Comparison of ENCODE assay signal across 25 cellular contexts in the genomic region with DNA sequence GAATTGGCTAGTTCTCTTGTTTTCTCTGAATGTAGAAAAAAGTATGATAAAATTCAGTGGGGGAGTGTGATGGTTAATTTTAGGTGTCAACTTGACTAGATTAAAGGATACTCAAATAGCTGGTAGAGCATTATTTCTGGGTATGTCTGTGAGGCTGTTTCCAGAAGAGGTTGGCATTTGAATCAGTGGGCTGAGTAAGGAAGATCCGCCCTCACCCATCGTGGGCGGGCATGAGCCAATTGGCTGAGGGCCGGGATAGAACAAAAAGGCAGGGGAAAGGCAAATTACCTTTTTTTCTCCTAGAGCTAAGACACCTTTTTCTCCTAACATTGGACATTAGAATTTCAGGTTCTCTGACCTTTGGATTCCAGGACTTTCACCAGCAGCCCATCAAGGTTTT.
DNase-seq lines count a peak whose midpoint lies in the region; ATAC-seq and TF ChIP-seq lines count a peak whose summit lies in the region.
"Had no signal": no experiment of that assay in that cellular context is flagged by ENCODE, and none has a peak within 500 bp of the region (broad histone marks: within the 10 kb centered on the region; RNA-seq: fewer than 3 reads in every experiment).

No MANE protein-coding gene starts in this region.

- no peak overlapping the region for H3K4me3 Mint-ChIP-seq in mesothelial cell of epicardium
- no peak overlapping the region for H3K4me3 Mint-ChIP-seq in effector memory CD8-positive, alpha-beta T cell
- H3K4me3 Mint-ChIP-seq in activated T-cell treated with anti-CD3 and anti-CD28 coated beads, Interleukin-2, amount 50 U/mL, for 24 hours = no peak overlapping the region
- H3K4me3 Mint-ChIP-seq: CD14-positive monocyte; CD4-positive, alpha-beta memory T cell; CD4-positive, CD25-positive, alpha-beta regulatory T cell; CD8-positive, alpha-beta memory T cell had no signal

- H3K4me1 ChIP-seq in Karpas-422 (ENCODE audit: low read length) = no peaks in the 10 kb centered on the region
- H3K4me1 ChIP-seq: BE2C, BLaER1 had no signal

- H3K27me3 ChIP-seq in Karpas-422 (ENCODE audit: low read length) = no peaks in the 10 kb centered on the region
- H3K27me3 ChIP-seq: BE2C, BLaER1 had no signal

- H3K27me3 Mint-ChIP-seq in mesothelial cell of epicardium (ENCODE audit: low read depth) = no peaks in the 10 kb centered on the region
- no peaks in the 10 kb centered on the region for H3K27me3 Mint-ChIP-seq in effector memory CD8-positive, alpha-beta T cell
- H3K27me3 Mint-ChIP-seq in activated T-cell treated with anti-CD3 and anti-CD28 coated beads, Interleukin-2, amount 50 U/mL, for 24 hours = no peaks in the 10 kb centered on the region
- H3K27me3 Mint-ChIP-seq: CD4-positive, alpha-beta memory T cell; CD4-positive, CD25-positive, alpha-beta regulatory T cell had no signal

- no peak for DNase-seq in mesothelial cell of epicardium (ENCODE audit: low spot score in 2 of 2, unreplicated experiment in 2 of 2)
- DNase-seq in middle frontal gyrus (ENCODE audit: extremely low spot score, low spot score) = peak; percentile 30
- no peak for DNase-seq in omental fat pad (ENCODE audit: low spot score)
- peak in 7 of 10 donors; percentile 4 to 87 (median 44) for DNase-seq in posterior cingulate gyrus
- no peak for DNase-seq in effector memory CD8-positive, alpha-beta T cell
- DNase-seq in islet precursor cell = no peak
- no peak for DNase-seq in activated T-cell treated with anti-CD3 and anti-CD28 coated beads, Interleukin-2, amount 50 U/mL, for 24 hours
- DNase-seq in Karpas-422 = no peak
- DNase-seq: 8988T; ACHN; BE2C; C1 segment of cervical spinal cord; CD4-positive, alpha-beta memory T cell; CD4-positive, CD25-positive, alpha-beta regulatory T cell; CD8-positive, alpha-beta memory T cell; COR-L47; DMS 273 treated with DMSO at 0.1 percent for 48 hours; DMS53; DMS79; DND-41; EL; GDM1 had no signal

- H3K27ac Mint-ChIP-seq in mesothelial cell of epicardium = peak overlapping the region; percentile 26
- H3K27ac Mint-ChIP-seq in effector memory CD8-positive, alpha-beta T cell = no peak overlapping the region
- no peak overlapping the region for H3K27ac Mint-ChIP-seq in activated T-cell treated with anti-CD3 and anti-CD28 coated beads, Interleukin-2, amount 50 U/mL, for 24 hours
- H3K27ac Mint-ChIP-seq: CD4-positive, CD25-positive, alpha-beta regulatory T cell; CD8-positive, alpha-beta memory T cell had no signal

- H3K9me3 ChIP-seq in Karpas-422 (ENCODE audit: low read length) = no peaks in the 10 kb centered on the region
- H3K9me3 ChIP-seq: BE2C, BLaER1 had no signal

- H3K4me1 Mint-ChIP-seq in mesothelial cell of epicardium = peaks cover 21% of the 10 kb centered on the region
- no peaks in the 10 kb centered on the region for H3K4me1 Mint-ChIP-seq in effector memory CD8-positive, alpha-beta T cell (ENCODE audit: low read depth in 2 of 2)
- no peaks in the 10 kb centered on the region for H3K4me1 Mint-ChIP-seq in activated T-cell treated with anti-CD3 and anti-CD28 coated beads, Interleukin-2, amount 50 U/mL, for 24 hours (ENCODE audit: low read depth)
- H3K4me1 Mint-ChIP-seq: CD14-positive monocyte; CD4-positive, alpha-beta memory T cell; CD4-positive, CD25-positive, alpha-beta regulatory T cell; CD8-positive, alpha-beta memory T cell had no signal

- no peaks in the 10 kb centered on the region for H3K79me2 ChIP-seq in Karpas-422 (ENCODE audit: low read length)

- H3K36me3 Mint-ChIP-seq in mesothelial cell of epicardium = peaks cover 3% of the 10 kb centered on the region
- H3K36me3 Mint-ChIP-seq in effector memory CD8-positive, alpha-beta T cell (ENCODE audit: insufficient read depth) = no peaks in the 10 kb centered on the region
- H3K36me3 Mint-ChIP-seq in activated T-cell treated with anti-CD3 and anti-CD28 coated beads, Interleukin-2, amount 50 U/mL, for 24 hours (ENCODE audit: low read depth) = no peaks in the 10 kb centered on the region
- H3K36me3 Mint-ChIP-seq: CD14-positive monocyte; CD4-positive, alpha-beta memory T cell; CD4-positive, CD25-positive, alpha-beta regulatory T cell; CD8-positive, alpha-beta memory T cell had no signal

- H3K9me2 ChIP-seq in Karpas-422 (replicated peaks; ENCODE audit: insufficient read depth, low read length) = no peaks in the 10 kb centered on the region

- TF ChIP-seq CTCF in mesothelial cell of epicardium (IDR thresholded peaks at IDR 0.05; ENCODE audit: unreplicated experiment) (no peak), omental fat pad (IDR thresholded peaks at IDR 0.05) (no peak)

- H3K36me3 ChIP-seq in Karpas-422 (ENCODE audit: insufficient read depth, low read length) = no peaks in the 10 kb centered on the region
- H3K36me3 ChIP-seq: BE2C, BLaER1 had no signal

- no peaks in the 10 kb centered on the region for H4K20me1 ChIP-seq in Karpas-422 (ENCODE audit: insufficient read depth, low read depth, low read length)
- H4K20me1 ChIP-seq: BLaER1 had no signal

- intact Hi-C loops in posterior cingulate gyrus (cut with DNase I) = no loop called here

- no peak overlapping the region for H3K9ac ChIP-seq in Karpas-422 (ENCODE audit: low read length)
- H3K9ac ChIP-seq: BLaER1 had no signal

- H3K27ac ChIP-seq in Karpas-422 (ENCODE audit: low read length) = no peak overlapping the region
- H3K27ac ChIP-seq: BLaER1 had no signal

- H2AFZ ChIP-seq in Karpas-422 (ENCODE audit: low read length) = no peak overlapping the region

- ATAC-seq in omental fat pad (ENCODE audit: low FRiP score) = peak; percentile 94
- ATAC-seq in effector memory CD8-positive, alpha-beta T cell (replicated peaks) = no peak
- ATAC-seq: GM12878 had no signal

- H3K9me3 Mint-ChIP-seq in mesothelial cell of epicardium = peaks cover 10% of the 10 kb centered on the region
- H3K9me3 Mint-ChIP-seq in effector memory CD8-positive, alpha-beta T cell = peaks cover 0 to 16% of the 10 kb centered on the region in 2 donors
- no peaks in the 10 kb centered on the region for H3K9me3 Mint-ChIP-seq in activated T-cell treated with anti-CD3 and anti-CD28 coated beads, Interleukin-2, amount 50 U/mL, for 24 hours

- H3K4me2 ChIP-seq in Karpas-422 (ENCODE audit: low read depth, low read length, poor library complexity, severe bottlenecking) = no peak overlapping the region
- H3K4me2 ChIP-seq: BLaER1 had no signal

- H3K4me3 ChIP-seq in Karpas-422 (ENCODE audit: low read length) = no peak overlapping the region
- H3K4me3 ChIP-seq: BLaER1, GM12878 had no signal

Comparison
In these comparisons a context has a peak if more than half of its experiments do, and no peak if none do; other contexts are left out.
1. DNase-seq: peak in middle frontal gyrus (single experiment) and posterior cingulate gyrus (7 of 10); none in mesothelial cell of epicardium (0 of 2), omental fat pad (single experiment), effector memory CD8-positive, alpha-beta T cell (0 of 3), islet precursor cell (single experiment), activated T-cell treated with anti-CD3 and anti-CD28 coated beads, Interleukin-2, amount 50 U/mL, for 24 hours (single experiment) and Karpas-422 (single experiment).